ENCODE assay signal across 16 cellular contexts in genomic region chr1:63704443-63704842, GRCh38.
DNase-seq lines count a peak whose midpoint lies in the region; ATAC-seq, FAIRE-seq and TF ChIP-seq lines count a peak whose summit lies in the region.
"Had no signal": no experiment of that assay in that cellular context is flagged by ENCODE, and none has a peak within 500 bp of the region (broad histone marks: within the 10 kb centered on the region; RNA-seq: fewer than 3 reads in every experiment).

No MANE protein-coding gene starts in this region.

- peak overlapping the region; percentile 44 for H3K4me2 ChIP-seq in PC-9

- H2AFZ ChIP-seq in PC-9, result 0 out of 2 replicates have a peak overlapping the region, but pooled peaks have one; percentile 5

- CTCF ChIA-PET in PC-9 (lab: Charles Lee), result interaction anchor here (0.6 kb wide), 1 partner anchor 52 kb away, joined by 4 read pairs; no protein-coding TSS in a partner anchor
- CTCF ChIA-PET in CD4-positive, alpha-beta T cell (lab: Charles Lee), result no interaction called here

- BruUV-seq in PC-9 (replicated peaks; lab: Mats Ljungman, UMichigan), result no TSS peak

- no peaks in the 10 kb centered on the region for H4K20me1 ChIP-seq in PC-9 (ENCODE audit: insufficient read depth)

- H3K4me3 Mint-ChIP-seq in stimulated activated naive CD8-positive, alpha-beta T cell treated with anti-CD3 and anti-CD28 coated beads, Interleukin-15, amount 100 ng/mL, for 72 hours, result no peak overlapping the region
- H3K4me3 Mint-ChIP-seq in CD4-positive, alpha-beta T cell, result no peak overlapping the region
- H3K4me3 Mint-ChIP-seq: dendritic cell treated with granulocyte-macrophage colony-stimulating factor and Interleukin-4, amounts not matched to agents 40 ng/mL and 50 ng/mL, for 4 days had no signal

- H3K9me3 Mint-ChIP-seq in stimulated activated naive CD8-positive, alpha-beta T cell treated with anti-CD3 and anti-CD28 coated beads, Interleukin-15, amount 100 ng/mL, for 72 hours, result no peaks in the 10 kb centered on the region
- no peaks in the 10 kb centered on the region for H3K9me3 Mint-ChIP-seq in CD4-positive, alpha-beta T cell
- H3K9me3 Mint-ChIP-seq: dendritic cell treated with granulocyte-macrophage colony-stimulating factor and Interleukin-4, amounts not matched to agents 40 ng/mL and 50 ng/mL, for 4 days had no signal

- H3K27me3 Mint-ChIP-seq in stimulated activated naive CD8-positive, alpha-beta T cell treated with anti-CD3 and anti-CD28 coated beads, Interleukin-15, amount 100 ng/mL, for 72 hours, result peaks cover 57% of the 10 kb centered on the region
- peaks cover 22% of the 10 kb centered on the region for H3K27me3 Mint-ChIP-seq in CD4-positive, alpha-beta T cell

- POLR2A ChIA-PET in PC-9 (lab: Charles Lee; ENCODE audit: unreplicated experiment), result interaction anchor here (0.5 kb wide), 1 partner anchor 1583 kb away, joined by 4 read pairs; no protein-coding TSS in a partner anchor
- POLR2A ChIA-PET in CD4-positive, alpha-beta T cell (lab: Charles Lee), result interaction anchor here (0.6 kb wide), 1 partner anchor 439 kb away, joined by 3 read pairs; no protein-coding TSS in a partner anchor

- H3K4me1 Mint-ChIP-seq in stimulated activated naive CD8-positive, alpha-beta T cell treated with anti-CD3 and anti-CD28 coated beads, Interleukin-15, amount 100 ng/mL, for 72 hours, result no peaks in the 10 kb centered on the region
- H3K4me1 Mint-ChIP-seq in CD4-positive, alpha-beta T cell (ENCODE audit: low read depth), result no peaks in the 10 kb centered on the region

- ATAC-seq in esophagus mucosa, result peak; percentile 62
- peak; percentile 57 to 69 (median 64) for ATAC-seq in pancreas
- ATAC-seq in GM21390 (IDR thresholded peaks at IDR 0.05; ENCODE audit: unreplicated experiment), result no peak
- ATAC-seq in stimulated activated naive CD8-positive, alpha-beta T cell treated with anti-CD3 and anti-CD28 coated beads, Interleukin-15, amount 100 ng/mL, for 72 hours, result no peak
- ATAC-seq in CD4-positive, alpha-beta T cell (ENCODE audit: poor library complexity), result no peak

- H3K36me3 Mint-ChIP-seq in CD4-positive, alpha-beta T cell (ENCODE audit: low read depth), result no peaks in the 10 kb centered on the region

- TF ChIP-seq CTCF in PC-9 (conservative IDR thresholded peaks at IDR 0.05), result no peak
- TF ChIP-seq CTCF in pancreas (IDR thresholded peaks at IDR 0.05), result no peak
- TF ChIP-seq CTCF in CD4-positive, alpha-beta T cell (IDR thresholded peaks at IDR 0.05), result no peak

- H3K27ac Mint-ChIP-seq in stimulated activated naive CD8-positive, alpha-beta T cell treated with anti-CD3 and anti-CD28 coated beads, Interleukin-15, amount 100 ng/mL, for 72 hours, result no peak overlapping the region
- no peak overlapping the region for H3K27ac Mint-ChIP-seq in CD4-positive, alpha-beta T cell
- H3K27ac Mint-ChIP-seq: dendritic cell treated with granulocyte-macrophage colony-stimulating factor and Interleukin-4, amounts not matched to agents 40 ng/mL and 50 ng/mL, for 4 days had no signal

- H3K27ac ChIP-seq in PC-9 (no peak overlapping the region), pancreas (peak overlapping the region; percentile 17 to 77 (median 46))
- no peak overlapping the region for H3K27ac ChIP-seq in CD4-positive, alpha-beta T cell (ENCODE audit: low read depth, low read length)

- H3K79me2 ChIP-seq in PC-9 (ENCODE audit: low read depth), result no peaks in the 10 kb centered on the region

- H3K4me3 ChIP-seq in PC-9 (no peak overlapping the region), pancreas (no peak overlapping the region)

- H3K4me1 ChIP-seq in PC-9 (replicated peaks; ENCODE audit: insufficient read depth) (peaks cover 37% of the 10 kb centered on the region), pancreas (peaks cover 45 to 61% (median 53%) of the 10 kb centered on the region in 3 donors)
- H3K4me1 ChIP-seq: BE2C had no signal

- no peaks in the 10 kb centered on the region for H3K27me3 ChIP-seq in PC-9 (ENCODE audit: insufficient read depth, low read depth)
- no peaks in the 10 kb centered on the region for H3K27me3 ChIP-seq in pancreas
- H3K27me3 ChIP-seq in CD4-positive, alpha-beta T cell (ENCODE audit: control insufficient read depth, insufficient read depth, low read length), result peaks cover 4% of the 10 kb centered on the region
- H3K27me3 ChIP-seq: BE2C had no signal

- H3K9me3 ChIP-seq in PC-9 (ENCODE audit: insufficient read depth, low read depth), result no peaks in the 10 kb centered on the region; the same call in 1 of the 2 replicates
- no peaks in the 10 kb centered on the region for H3K9me3 ChIP-seq in pancreas
- no peaks in the 10 kb centered on the region for H3K9me3 ChIP-seq in CD4-positive, alpha-beta T cell (ENCODE audit: control insufficient read depth, low read length)
- H3K9me3 ChIP-seq: BE2C had no signal

- no peaks in the 10 kb centered on the region for H3K9me2 ChIP-seq in PC-9 (ENCODE audit: insufficient read depth)

- FAIRE-seq in pancreas (lab: Jason Lieb, UNC), result no peak
- FAIRE-seq: GM12892 had no signal

- DNase-seq in Daoy (ENCODE audit: low read depth) (peak; percentile 52), PC-9 (peak; percentile 31 to 76), pancreas (peak in 3 of 6 donors; percentile 36 to 57 (median 47)), Ammon's horn (ENCODE audit: low spot score) (no peak)
- no peak for DNase-seq in stimulated activated naive CD8-positive, alpha-beta T cell treated with anti-CD3 and anti-CD28 coated beads, Interleukin-15, amount 100 ng/mL, for 72 hours
- DNase-seq in CD4-positive, alpha-beta T cell, result no peak
- DNase-seq: activated CD4-positive, alpha-beta T cell treated with anti-CD3 and anti-CD28 coated beads, Interleukin-2, amount 50 U/mL, for 4 hours; activated T-cell treated with anti-CD3 and anti-CD28 coated beads, Interleukin-2, amount 50 U/mL, for 48 hours; BE2C; mesendoderm; MM.1S; stimulated activated naive CD8-positive, alpha-beta T cell treated with anti-CD3 and anti-CD28 coated beads, Interleukin-15, Interleukin-2, amounts not matched to agents 100 U/mL and 50 U/mL, for 24 hours had no signal

- intact Hi-C loops in PC-9 (cut with micrococcal nuclease; ENCODE audit: unreplicated experiment) (no loop called here), pancreas (cut with DNase I) (no loop called here)
- intact Hi-C loops in CD4-positive, alpha-beta T cell (cut with DNase I, micrococcal nuclease), result no loop called here

- no peaks in the 10 kb centered on the region for H3F3A ChIP-seq in PC-9 (ENCODE audit: insufficient read depth, low read depth)

- WGBS in pancreas, 2 donors, result 30 to 35% methylated on average over 3 of the region's 3 CpGs

- H3K36me3 ChIP-seq in PC-9 (ENCODE audit: low read depth) (no peaks in the 10 kb centered on the region), pancreas (no peaks in the 10 kb centered on the region)
- H3K36me3 ChIP-seq: BE2C had no signal

Comparison
In these comparisons a context has a peak if more than half of its experiments do, and no peak if none do; other contexts are left out.
1. DNase-seq: peak in Daoy (single experiment) and PC-9 (2 of 2); none in Ammon's horn (single experiment), stimulated activated naive CD8-positive, alpha-beta T cell treated with anti-CD3 and anti-CD28 coated beads, Interleukin-15, amount 100 ng/mL, for 72 hours (0 of 2) and CD4-positive, alpha-beta T cell (0 of 10).
2. H3K27ac ChIP-seq: peak in pancreas (4 of 4); none in PC-9 (single experiment) and CD4-positive, alpha-beta T cell (single experiment).
3. ATAC-seq: peak in esophagus mucosa (single experiment) and pancreas (4 of 4); none in GM21390 (single experiment), stimulated activated naive CD8-positive, alpha-beta T cell treated with anti-CD3 and anti-CD28 coated beads, Interleukin-15, amount 100 ng/mL, for 72 hours (single experiment) and CD4-positive, alpha-beta T cell (single experiment).